30 cellular contexts compared by ENCODE assay signal in the genomic region with DNA sequence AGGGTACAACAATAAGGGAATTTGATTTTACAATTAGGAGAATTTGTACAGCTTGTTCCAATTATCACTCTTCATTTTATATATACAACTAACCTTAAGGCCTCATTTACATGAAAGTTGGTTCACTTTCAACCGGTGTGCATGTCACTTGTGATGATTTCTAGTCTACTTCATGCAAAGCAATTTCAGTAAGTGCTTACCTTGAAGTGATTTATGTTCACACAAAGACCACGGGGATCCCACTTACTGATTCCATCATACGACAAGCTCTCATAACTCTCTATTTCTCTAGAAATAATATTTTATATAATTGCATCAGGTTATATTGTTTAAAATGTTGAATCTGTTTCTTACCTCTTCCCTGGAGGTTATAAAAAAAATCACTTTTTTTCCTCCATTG.
"Had no signal": no experiment of that assay in that cellular context is flagged by ENCODE, and none has a peak within 500 bp of the region (broad histone marks: within the 10 kb centered on the region; RNA-seq: fewer than 3 reads in every experiment).

No MANE protein-coding gene starts in this region.

- H3K4me1 ChIP-seq: neural progenitor cell, parathyroid adenoma, psoas muscle, spleen, suprapubic skin, testis, tibial artery, transverse colon, upper lobe of right lung, uterus had no signal

- H3K4me3 ChIP-seq: neural progenitor cell, ovary, psoas muscle, skin epidermis, smooth muscle cell, spleen, suprapubic skin, testis, tibial artery, transverse colon, upper lobe of right lung, uterus had no signal

- H3K27ac ChIP-seq: neural progenitor cell, ovary, parathyroid adenoma, psoas muscle, skin epidermis, spleen, suprapubic skin, testis, tibial artery, transverse colon, upper lobe of right lung, uterus had no signal

- H3K27me3 ChIP-seq: neural progenitor cell, ovary, spleen, suprapubic skin, testis, tibial artery, transverse colon, upper lobe of right lung, uterus had no signal

- ATAC-seq: naive thymus-derived CD8-positive, alpha-beta T cell; natural killer cell treated with Interleukin-12 subunit alpha and Interleukin-12 subunit beta and Interleukin-15 and Interleukin-18, amount 100 ng/mL, for 72 hours; psoas muscle; right cardiac atrium; sciatic nerve; stimulated activated memory B cell treated with anti-CD40 and anti-IgM and Interleukin-4, amounts not matched to agents 10 μg/mL and 1 μg/mL and 100 μg/mL, for 72 hours; stimulated activated naive CD8-positive, alpha-beta T cell treated with anti-CD3 and anti-CD28 coated beads, Interleukin-15, amount 100 ng/mL, for 72 hours; stimulated activated naive CD8-positive, alpha-beta T cell treated with anti-CD3 and anti-CD28 coated beads, Interleukin-15, Interleukin-2, amounts not matched to agents 100 U/mL and 50 U/mL, for 24 hours; upper lobe of right lung had no signal

- H3K36me3 ChIP-seq: neural progenitor cell, ovary, spleen, suprapubic skin, tibial artery, transverse colon, upper lobe of right lung, uterus had no signal

- DNase-seq: naive thymus-derived CD8-positive, alpha-beta T cell; nephron progenitor cell; occipital lobe; ovary; posterior cingulate gyrus; psoas muscle; right cardiac atrium; spleen; stimulated activated CD4-positive, alpha-beta T cell treated with anti-CD3 and anti-CD28 coated beads, Interleukin-12 subunit alpha, Interleukin-12 subunit beta, amount 100 ng/mL, for 4 hours; stimulated activated CD4-positive, alpha-beta T cell treated with anti-CD3 and anti-CD28 coated beads, Interleukin-1b, Interleukin-23, amount 100 ng/mL, for 48 hours; stimulated activated CD4-positive, alpha-beta T cell treated with anti-CD3 and anti-CD28 coated beads, Interleukin-4, amount 100 ng/mL, for 1 hour; stimulated activated CD4-positive, alpha-beta T cell treated with anti-CD3 and anti-CD28 coated beads, Interleukin-4, amount 100 ng/mL, for 4 hours; stimulated activated CD8-positive, alpha-beta memory T cell treated with anti-CD3 and anti-CD28 coated beads, Interleukin-4, amount 100 ng/mL, for 48 hours; stimulated activated naive CD4-positive, alpha-beta T cell; stimulated activated naive CD8-positive, alpha-beta T cell treated with anti-CD3 and anti-CD28 coated beads, Interleukin-15, amount 100 ng/mL, for 72 hours; stimulated activated naive CD8-positive, alpha-beta T cell treated with anti-CD3 and anti-CD28 coated beads, Interleukin-15, Interleukin-2, amounts not matched to agents 100 U/mL and 50 U/mL, for 24 hours; substantia nigra; testis; tibial artery; transverse colon; upper lobe of right lung; uterus had no signal

- H3K9me3 ChIP-seq: ovary, psoas muscle, suprapubic skin, testis, tibial artery, transverse colon, upper lobe of right lung, uterus had no signal
